ENCODE assay signal across 21 cellular contexts in the genomic region with DNA sequence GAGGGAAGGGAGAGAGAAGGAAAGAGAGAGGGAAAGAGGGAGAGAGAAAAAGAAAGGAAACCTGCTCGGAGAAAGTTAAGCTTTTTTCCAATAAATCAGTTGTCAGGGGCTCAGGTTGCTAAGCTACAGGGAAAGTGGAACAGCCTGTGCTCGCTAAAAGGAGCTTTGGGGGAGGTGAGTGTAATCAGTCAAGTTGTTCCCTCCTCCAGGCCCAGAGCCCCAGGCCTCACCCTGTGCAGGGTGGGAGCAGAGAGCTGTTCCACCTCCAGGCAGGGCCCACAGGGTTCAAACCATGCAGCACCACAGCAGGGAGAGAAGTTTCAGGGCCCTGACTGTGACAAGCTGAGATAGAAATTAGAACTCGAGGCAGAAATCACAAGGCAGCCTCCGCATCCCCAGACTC. TPM values are rescaled to one million over a fixed set of nuclear protein-coding genes. Genes with fewer than 3 reads are reported as not detected.
DNase-seq lines count a peak whose midpoint lies in the region; ATAC-seq and TF ChIP-seq lines count a peak whose summit lies in the region.
"Had no signal": no experiment of that assay in that cellular context is flagged by ENCODE, and none has a peak within 500 bp of the region (broad histone marks: within the 10 kb centered on the region; RNA-seq: fewer than 3 reads in every experiment).

No MANE protein-coding gene starts in this region.

- TF ChIP-seq CTCF in brain (conservative IDR thresholded peaks at IDR 0.05) (no peak), GM13977 (IDR thresholded peaks at IDR 0.05; ENCODE audit: extremely low read depth, insufficient read depth, missing control alignments) (no peak)

- H3K36me3 Mint-ChIP-seq in brain: no peaks in the 10 kb centered on the region
- H3K36me3 Mint-ChIP-seq: CD4-positive, CD25-positive, alpha-beta regulatory T cell; stimulated activated effector memory CD8-positive, alpha-beta T cell treated with anti-CD3 and anti-CD28 coated beads, Interleukin-12 subunit alpha, Interleukin-12 subunit beta, amount 100 ng/mL, for 72 hours had no signal

- peak overlapping the region; percentile 34 for H3K27ac ChIP-seq in muscle layer of colon (ENCODE audit: low read depth, low read length)
- H3K27ac ChIP-seq in stomach smooth muscle (ENCODE audit: low read length): peak overlapping the region; percentile 41
- H3K27ac ChIP-seq: 22Rv1, gastrocnemius medialis, right lobe of liver had no signal

- ATAC-seq in GM18861 (IDR thresholded peaks at IDR 0.05; ENCODE audit: unreplicated experiment): no peak
- ATAC-seq: activated T-helper 17 cell treated with anti-CD3 and anti-CD28 coated beads, Interleukin-2, amount 50 U/mL, for 72 hours; gastrocnemius medialis; mucosa of descending colon; right lobe of liver; Right ventricle myocardium inferior; stimulated activated effector memory CD8-positive, alpha-beta T cell treated with anti-CD3 and anti-CD28 coated beads, Interleukin-12 subunit alpha, Interleukin-12 subunit beta, amount 100 ng/mL, for 72 hours had no signal

- peak; percentile 47 for DNase-seq in DMS 273 (lab: John Stamatoyannopoulos, UW; ENCODE audit: unreplicated experiment)
- no peak for DNase-seq in DMS 273 treated with DMSO at 0.1 percent for 48 hours (lab: John Stamatoyannopoulos, UW)
- no peak for DNase-seq in GM13977 (ENCODE audit: low spot score)
- no peak for DNase-seq in DMS153 (lab: John Stamatoyannopoulos, UW)
- DNase-seq: CD4-positive, CD25-positive, alpha-beta regulatory T cell; endodermal cell; gastrocnemius medialis; GF-D8; mucosa of descending colon; NCI-H146; NCI-H748 treated with DMSO at 0.1 percent for 48 hours; right lobe of liver; stimulated activated CD4-positive, alpha-beta T cell treated with anti-CD3 and anti-CD28 coated beads, Interleukin-4, amount 100 ng/mL, for 24 hours had no signal

- H3K4me3 Mint-ChIP-seq in brain: peak overlapping the region in 4 of 5 experiments; percentile 6 to 46 (median 39)
- H3K4me3 Mint-ChIP-seq: activated T-helper 17 cell treated with anti-CD3 and anti-CD28 coated beads, Interleukin-2, amount 50 U/mL, for 72 hours; CD4-positive, CD25-positive, alpha-beta regulatory T cell; endodermal cell; stimulated activated effector memory CD8-positive, alpha-beta T cell treated with anti-CD3 and anti-CD28 coated beads, Interleukin-12 subunit alpha, Interleukin-12 subunit beta, amount 100 ng/mL, for 72 hours had no signal

- no peaks in the 10 kb centered on the region for H3K9me3 ChIP-seq in muscle layer of colon (ENCODE audit: low read length)
- no peaks in the 10 kb centered on the region for H3K9me3 ChIP-seq in stomach smooth muscle (ENCODE audit: control insufficient read depth in 2 of 2, low read length in 2 of 2)
- H3K9me3 ChIP-seq: gastrocnemius medialis, mucosa of descending colon, right lobe of liver had no signal

- H3K4me1 ChIP-seq in muscle layer of colon (ENCODE audit: insufficient read depth, low read length) (peaks cover 8% of the 10 kb centered on the region), stomach smooth muscle (ENCODE audit: control insufficient read depth, insufficient read depth, low read length) (peaks cover 15% of the 10 kb centered on the region)

- H3K9me3 Mint-ChIP-seq in brain: peaks cover 0 to 5% (median 0%) of the 10 kb centered on the region in 5 experiments
- H3K9me3 Mint-ChIP-seq: activated T-helper 17 cell treated with anti-CD3 and anti-CD28 coated beads, Interleukin-2, amount 50 U/mL, for 72 hours; CD4-positive, CD25-positive, alpha-beta regulatory T cell; endodermal cell; stimulated activated effector memory CD8-positive, alpha-beta T cell treated with anti-CD3 and anti-CD28 coated beads, Interleukin-12 subunit alpha, Interleukin-12 subunit beta, amount 100 ng/mL, for 72 hours had no signal

- in situ Hi-C loops in GM13977 (cut with MboI; ENCODE audit: low pct_unique_long_range_greater_than_20kb, low sequenced_read_pairs, unreplicated experiment): no loop called here

- H3K27me3 Mint-ChIP-seq in brain: peaks cover 10% of the 10 kb centered on the region
- H3K27me3 Mint-ChIP-seq: activated T-helper 17 cell treated with anti-CD3 and anti-CD28 coated beads, Interleukin-2, amount 50 U/mL, for 72 hours; CD4-positive, CD25-positive, alpha-beta regulatory T cell had no signal

- H3K9ac ChIP-seq in muscle layer of colon (ENCODE audit: low read length): no peak overlapping the region
- H3K9ac ChIP-seq in stomach smooth muscle (ENCODE audit: low read length in 2 of 2): peak overlapping the region in 1 of 2 donors; percentile 21

- peak overlapping the region; percentile 68 to 88 (median 85) for H3K27ac Mint-ChIP-seq in brain
- H3K27ac Mint-ChIP-seq: activated T-helper 17 cell treated with anti-CD3 and anti-CD28 coated beads, Interleukin-2, amount 50 U/mL, for 72 hours; endodermal cell; stimulated activated effector memory CD8-positive, alpha-beta T cell treated with anti-CD3 and anti-CD28 coated beads, Interleukin-12 subunit alpha, Interleukin-12 subunit beta, amount 100 ng/mL, for 72 hours had no signal

- peaks cover 42% of the 10 kb centered on the region for H3K4me1 Mint-ChIP-seq in brain
- H3K4me1 Mint-ChIP-seq: activated T-helper 17 cell treated with anti-CD3 and anti-CD28 coated beads, Interleukin-2, amount 50 U/mL, for 72 hours; CD4-positive, CD25-positive, alpha-beta regulatory T cell; stimulated activated effector memory CD8-positive, alpha-beta T cell treated with anti-CD3 and anti-CD28 coated beads, Interleukin-12 subunit alpha, Interleukin-12 subunit beta, amount 100 ng/mL, for 72 hours had no signal

- H3K36me3 ChIP-seq in muscle layer of colon (ENCODE audit: insufficient read depth, low read length) (no peaks in the 10 kb centered on the region), stomach smooth muscle (ENCODE audit: control insufficient read depth in 2 of 2, insufficient read depth in 2 of 2, low read length in 2 of 2) (no peaks in the 10 kb centered on the region)
- H3K36me3 ChIP-seq: gastrocnemius medialis, right lobe of liver had no signal

- H3K4me3 ChIP-seq in muscle layer of colon (ENCODE audit: low read depth in 1 of 2, low read length in 2 of 2) (no peak overlapping the region), stomach smooth muscle (ENCODE audit: low read length in 2 of 2) (no peak overlapping the region)
- H3K4me3 ChIP-seq: gastrocnemius medialis, mucosa of descending colon, right lobe of liver had no signal

- H3K27me3 ChIP-seq in muscle layer of colon (ENCODE audit: control insufficient read depth in 1 of 2, insufficient read depth in 2 of 2, low read length in 2 of 2) (no peaks in the 10 kb centered on the region), stomach smooth muscle (ENCODE audit: control insufficient read depth in 1 of 2, insufficient read depth in 2 of 2, low read length in 2 of 2) (no peaks in the 10 kb centered on the region)
- H3K27me3 ChIP-seq: gastrocnemius medialis, right lobe of liver had no signal

RNA-seq across cellular contexts. Expression of gene PPP1CB, which starts 56.4 kb away (rescaled TPM):
- polyA plus RNA-seq in brain (ENCODE audit: insufficient read depth, low read depth, low replicate concordance): 38.3 TPM
